9 cellular contexts compared by ENCODE assay signal in the genomic region with DNA sequence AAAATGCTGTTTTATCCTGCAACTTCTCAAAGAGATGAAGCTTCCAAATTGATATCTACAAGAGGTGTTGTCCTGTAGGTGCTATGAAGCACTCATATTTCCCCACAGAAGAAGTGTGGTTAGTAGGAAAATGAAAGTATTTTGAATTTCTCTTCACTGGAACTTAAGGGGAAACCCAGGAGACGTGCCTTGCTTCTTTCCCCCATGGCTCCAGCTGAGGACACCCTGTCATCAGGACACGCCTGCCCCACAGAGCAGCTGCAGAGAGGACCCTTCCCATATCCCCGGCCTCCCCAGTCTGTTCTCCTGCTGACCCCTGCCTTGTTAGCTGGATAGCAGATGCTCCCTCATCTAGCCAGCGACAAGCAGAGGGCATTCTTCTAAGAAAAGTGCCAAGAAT.
A peak's percentile ranks its signal among the peaks of the same experiment; 100 is the strongest.
DNase-seq lines count a peak whose midpoint lies in the region; ATAC-seq and TF ChIP-seq lines count a peak whose summit lies in the region.
"Had no signal": no experiment of that assay in that cellular context is flagged by ENCODE, and none has a peak within 500 bp of the region (broad histone marks: within the 10 kb centered on the region; RNA-seq: fewer than 3 reads in every experiment).

No MANE protein-coding gene starts in this region.

- ATAC-seq in GM18517 (IDR thresholded peaks at IDR 0.05; ENCODE audit: unreplicated experiment) (peak; percentile 38), HG02642 (IDR thresholded peaks at IDR 0.05; ENCODE audit: poor library complexity, unreplicated experiment) (peak; percentile 36), esophagus mucosa (no peak)
- ATAC-seq in activated CD4-positive, CD25-positive, alpha-beta regulatory T cell treated with anti-CD3 and anti-CD28 coated beads, Interleukin-2, amount 50 U/mL, for 24 hours = peak; percentile 64 to 70

- intact Hi-C loops in esophagus muscularis mucosa (cut with DNase I) = no loop called here
- intact Hi-C loops in stomach (cut with DNase I; ENCODE audit: low total_unique reads) = no loop called here

- H3K9me3 ChIP-seq in esophagus muscularis mucosa (peaks cover 0 to 6% (median 0%) of the 10 kb centered on the region in 4 donors), stomach (peaks cover 0 to 5% (median 0%) of the 10 kb centered on the region in 4 donors)

- no peak for TF ChIP-seq POLR2A in esophagus muscularis mucosa (IDR thresholded peaks at IDR 0.05; ENCODE audit: low read depth)
- no peak for TF ChIP-seq POLR2A in stomach (IDR thresholded peaks at IDR 0.05)

- TF ChIP-seq CTCF in esophagus muscularis mucosa (IDR thresholded peaks at IDR 0.05) (no peak), stomach (IDR thresholded peaks at IDR 0.05) (no peak)

- WGBS in esophagus muscularis mucosa = 79% methylated on average over 4 of the region's 4 CpGs
- WGBS in stomach, 5 donors = 62 to 80% (median 75%) methylated on average over 4 of the region's 4 CpGs

- H3K4me3 ChIP-seq in esophagus muscularis mucosa = no peak overlapping the region
- H3K4me3 ChIP-seq in stomach = no peak overlapping the region

- H3K36me3 ChIP-seq in esophagus muscularis mucosa (no peaks in the 10 kb centered on the region), stomach (no peaks in the 10 kb centered on the region)

- H3K27ac ChIP-seq in esophagus muscularis mucosa (replicated peaks in 1 of 4) (no peak overlapping the region), stomach (no peak overlapping the region)

- TF ChIP-seq EP300 in esophagus muscularis mucosa (IDR thresholded peaks at IDR 0.05) = no peak
- TF ChIP-seq EP300 in stomach (IDR thresholded peaks at IDR 0.05) = no peak

- peak; percentile 38 to 49 (median 43) for DNase-seq in stimulated activated CD4-positive, alpha-beta T cell treated with anti-CD3 and anti-CD28 coated beads, Interleukin-12 subunit alpha, Interleukin-12 subunit beta, amount 100 ng/mL, for 48 hours (ENCODE audit: low read depth in 2 of 3, low spot score in 1 of 3)
- DNase-seq in esophagus muscularis mucosa (ENCODE audit: extremely low spot score) (no peak), stomach (no peak), NCI-H1048 (lab: John Stamatoyannopoulos, UW) (no peak)
- DNase-seq: EL had no signal

- H3K27me3 ChIP-seq in esophagus muscularis mucosa (no peaks in the 10 kb centered on the region), stomach (no peaks in the 10 kb centered on the region)

- H3K4me1 ChIP-seq in esophagus muscularis mucosa (no peaks in the 10 kb centered on the region), stomach (no peaks in the 10 kb centered on the region)

Comparison
In these comparisons a context has a peak if more than half of its experiments do, and no peak if none do; other contexts are left out.
1. DNase-seq: peak in stimulated activated CD4-positive, alpha-beta T cell treated with anti-CD3 and anti-CD28 coated beads, Interleukin-12 subunit alpha, Interleukin-12 subunit beta, amount 100 ng/mL, for 48 hours (3 of 3); none in esophagus muscularis mucosa (single experiment), stomach (single experiment) and NCI-H1048 (single experiment).